9 cellular contexts compared by ENCODE assay signal in the genomic region with DNA sequence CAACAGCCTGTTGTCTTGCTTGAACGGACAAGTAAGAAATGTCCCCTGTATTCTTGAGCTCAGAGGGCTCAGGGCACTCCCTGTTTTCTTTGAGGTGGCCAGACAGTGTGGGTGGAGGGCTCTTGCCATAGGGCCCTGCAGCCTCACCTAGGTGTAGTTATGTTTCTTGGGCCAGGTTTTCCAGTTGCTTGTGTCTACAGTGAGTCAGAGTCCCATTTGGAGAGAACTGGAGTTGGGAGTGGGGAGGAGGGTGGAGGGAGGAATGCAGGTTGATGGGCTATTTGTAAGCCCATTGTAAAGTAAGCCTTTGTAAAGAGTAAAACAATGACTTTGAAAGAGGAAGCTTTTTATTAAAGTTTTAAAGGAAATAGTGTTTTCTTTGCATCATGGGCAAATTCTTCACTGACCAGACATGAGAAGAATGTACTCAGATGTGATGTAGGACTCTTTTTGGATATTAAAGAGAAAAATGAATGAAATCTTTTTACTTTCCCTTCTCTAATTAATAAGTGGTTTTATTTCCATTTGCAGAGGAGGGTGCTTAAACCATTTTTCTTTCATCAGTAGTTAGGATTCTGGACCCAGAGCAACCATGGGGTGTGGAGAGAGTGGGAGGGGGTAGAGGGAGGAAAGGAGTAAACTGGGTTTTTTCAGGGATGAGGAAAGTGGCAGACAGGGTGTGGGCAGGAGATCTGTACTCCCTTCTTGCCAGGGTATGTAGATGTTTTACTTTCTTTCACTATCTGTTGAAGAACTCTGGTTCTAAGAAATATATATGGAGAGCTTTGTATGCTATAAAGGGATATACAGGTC. TPM values are rescaled to one million over a fixed set of nuclear protein-coding genes. Genes with fewer than 3 reads are reported as not detected.
A peak's percentile ranks its signal among the peaks of the same experiment; 100 is the strongest.
DNase-seq lines count a peak whose midpoint lies in the region; ATAC-seq, FAIRE-seq and TF ChIP-seq lines count a peak whose summit lies in the region.
"Had no signal": no experiment of that assay in that cellular context is flagged by ENCODE, and none has a peak within 500 bp of the region (broad histone marks: within the 10 kb centered on the region; RNA-seq: fewer than 3 reads in every experiment).

No MANE protein-coding gene starts in this region.

- no peak for TF ChIP-seq EP300 in K562 (IDR thresholded peaks at IDR 0.05; ENCODE audit: low read length)

- TF ChIP-seq RAD21 in K562 (CRISPR knock-in tag; conservative IDR thresholded peaks at IDR 0.05 in 1 of 2, IDR thresholded peaks at IDR 0.05 in 1 of 2) = no peak

- TF ChIP-seq POLR2A in K562 (conservative IDR thresholded peaks at IDR 0.05) = no peak

- CTCF ChIA-PET in K562 (lab: Yijun Ruan, JAX; ENCODE audit: low intra/inter-chr PET ratio) = no interaction called here

- POLR2A ChIA-PET in K562 (lab: Yijun Ruan, JAX) = interaction anchor here (0.7 to 4.2 kb wide), 5 partner anchors 8 to 34 kb away, joined by 3 to 27 read pairs (median 4); no protein-coding TSS in a partner anchor

- TF ChIP-seq CTCF in K562 (IDR thresholded peaks at IDR 0.05 in 2 of 3, conservative IDR thresholded peaks at IDR 0.05 in 1 of 3; ENCODE audit: insufficient read depth in 2 of 3, low read depth in 1 of 3, low read length in 3 of 3) = no peak
- TF ChIP-seq CTCF in kidney (IDR thresholded peaks at IDR 0.05; ENCODE audit: borderline replicate concordance, extremely low read depth, insufficient read depth) = no peak

- peak; percentile 67 for ATAC-seq in K562

- H3K36me3 ChIP-seq in K562 (ENCODE audit: control insufficient read depth, insufficient read depth, low read length) (no peaks in the 10 kb centered on the region; the same call in 2 of the 3 replicates), kidney (ENCODE audit: control insufficient read depth in 1 of 2, insufficient read depth in 2 of 2, low read length in 2 of 2) (no peaks in the 10 kb centered on the region), stomach smooth muscle (ENCODE audit: control insufficient read depth in 2 of 2, insufficient read depth in 2 of 2, low read length in 2 of 2) (peaks cover 0 to 2% of the 10 kb centered on the region in 2 donors)

- intact Hi-C loops in K562 (cut with micrococcal nuclease) = no loop called here
- intact Hi-C loops in kidney (cut with DNase I) = no loop called here

- WGBS in K562 (ENCODE audit: insufficient coverage, low coverage, missing lambda C conversion rate) = 11% methylated on average over 1 of the region's 1 CpG

- no peaks in the 10 kb centered on the region for H4K20me1 ChIP-seq in K562 (replicated peaks; ENCODE audit: control insufficient read depth, insufficient read depth, low read length)

- H3K4me3 ChIP-seq in K562 (peak overlapping the region; percentile 47), kidney (ENCODE audit: low read length in 2 of 2) (peak overlapping the region; percentile 36 to 52), stomach smooth muscle (ENCODE audit: low read length in 2 of 2) (peak overlapping the region in 1 of 2 donors; percentile 61)

- FAIRE-seq in K562 (lab: Jason Lieb, UNC) (no peak), kidney (lab: Jason Lieb, UNC) (no peak)
- FAIRE-seq: endometrium had no signal

- peak; percentile 82 for DNase-seq in HT-29 (ENCODE audit: low spot score)
- peak in 1 of 4 experiments; percentile 40 for DNase-seq in K562 (ENCODE audit: extremely low read depth in 1 of 4, low spot score in 3 of 4)
- DNase-seq in kidney = no peak
- no peak for DNase-seq in KBM-7
- no peak for DNase-seq in NCI-H2171 treated with DMSO at 0.1 percent for 48 hours (lab: John Stamatoyannopoulos, UW)
- DNase-seq in retina = no peak
- DNase-seq: activated CD4-positive, alpha-beta T cell treated with anti-CD3 and anti-CD28 coated beads, Interleukin-2, amount 50 U/mL, for 4 hours had no signal

- H3K4me2 ChIP-seq in K562 (ENCODE audit: insufficient read depth, low read length) = peak overlapping the region; percentile 89

- H3K9ac ChIP-seq in K562 (ENCODE audit: insufficient read depth in 1 of 2, low read depth in 2 of 2, low read length in 2 of 2) (peak overlapping the region; percentile 79 to 86; a peak in 3 of 4 replicates), kidney (ENCODE audit: low read length in 2 of 2) (peak overlapping the region in 1 of 2 donors; percentile 56), stomach smooth muscle (ENCODE audit: low read length in 2 of 2) (no peak overlapping the region)

- H2AFZ ChIP-seq in K562 (ENCODE audit: low read depth, low read length) = peak overlapping the region; percentile 89

- BruUV-seq in K562 (replicated peaks; lab: Mats Ljungman, UMichigan) = no TSS peak

- H3K9me3 ChIP-seq in K562 (replicated peaks; ENCODE audit: control insufficient read depth, insufficient read depth, low read depth, low read length) (no peaks in the 10 kb centered on the region), kidney (ENCODE audit: control insufficient read depth in 1 of 2, low read length in 2 of 2) (no peaks in the 10 kb centered on the region), stomach smooth muscle (ENCODE audit: control insufficient read depth in 2 of 2, low read length in 2 of 2) (no peaks in the 10 kb centered on the region)

- H3K27ac ChIP-seq in K562 (ENCODE audit: extremely low read depth, low read depth, low read length) = peak overlapping the region; percentile 82
- peak overlapping the region; percentile 87 for H3K27ac ChIP-seq in kidney (ENCODE audit: low read depth in 2 of 2, low read length in 2 of 2)
- peak overlapping the region; percentile 76 for H3K27ac ChIP-seq in stomach smooth muscle (ENCODE audit: low read length)

- H3K79me2 ChIP-seq in K562 (ENCODE audit: control insufficient read depth, insufficient read depth, low read length) = peaks cover 35% of the 10 kb centered on the region

- H3K27me3 ChIP-seq in K562 (ENCODE audit: control insufficient read depth in 2 of 2, insufficient read depth in 2 of 2, low read length in 2 of 2) = no peaks in the 10 kb centered on the region
- no peaks in the 10 kb centered on the region for H3K27me3 ChIP-seq in stomach smooth muscle (ENCODE audit: control insufficient read depth in 1 of 2, insufficient read depth in 2 of 2, low read length in 2 of 2)

- H3K4me1 ChIP-seq in K562 (replicated peaks in 1 of 2; ENCODE audit: control insufficient read depth in 2 of 2, insufficient read depth in 2 of 2, low read length in 2 of 2) (peaks cover 9 to 34% of the 10 kb centered on the region in 2 experiments; a peak in 4 of 5 replicates), kidney (ENCODE audit: control insufficient read depth in 1 of 2, insufficient read depth in 1 of 2, low read depth in 1 of 2, low read length in 2 of 2) (peaks cover 27 to 50% of the 10 kb centered on the region in 2 donors), stomach smooth muscle (ENCODE audit: control insufficient read depth, insufficient read depth, low read length) (peaks cover 43% of the 10 kb centered on the region)

- no peaks in the 10 kb centered on the region for H3K9me1 ChIP-seq in K562 (ENCODE audit: control insufficient read depth, insufficient read depth, low read length)

- in situ Hi-C loops in K562 (cut with MboI) (no loop called here), KBM-7 (cut with MboI; ENCODE audit: low pct_unique_long_range_greater_than_20kb, low sequenced_read_pairs) (no loop called here)

TF ChIP-seq in K562, 482 proteins besides CTCF, POLR2A, EP300 and RAD21:
- TF ChIP-seq CBFB (CRISPR knock-in tag; IDR thresholded peaks at IDR 0.05) = 0 out of 2 replicates have a peak, but pooled peaks have one; percentile 8
- TF ChIP-seq RFX7 (CRISPR knock-in tag; IDR thresholded peaks at IDR 0.05) = no peak
TF ChIP-seq in K562: peak in this region for 1.

RNA-seq across cellular contexts. Expression of a gene that starts 45.1 kb away (rescaled TPM):
- 77.4 and 79.5 TPM in 2 replicates for total RNA-seq in HT-29 (2014; rRNA removed; shearing (Covaris generic))
- total RNA-seq in K562 (2011; cell fraction: chromatin; rRNA removed; ENCODE audit: low replicate concordance) = 567 and 1,155 TPM in 2 replicates
- 256 and 329 TPM in 2 replicates for total RNA-seq in K562 (2011; cell fraction: nucleolus; rRNA removed)
- 400 and 459 TPM in 2 replicates for total RNA-seq in K562 (2011; cell fraction: nucleoplasm; rRNA removed)
- total RNA-seq in K562 (2014; rRNA removed) = 147 and 152 TPM in 2 replicates
- 149 and 159 TPM in 2 replicates for total RNA-seq in K562 (2014; rRNA removed; fragmentation: Illumina TruSeq; extraction: Trizol)
- 223 and 232 TPM in 2 replicates for total RNA-seq in K562 (2015; rRNA removed; fragmentation: Illumina TruSeq; extraction: Trizol)
- total RNA-seq in K562 (2021) = 175 and 200 TPM in 2 replicates
- 71.6 and 72.1 TPM in 2 replicates for polyA plus RNA-seq in K562 (2011; rRNA removed)
- 35.7 and 47.7 TPM in 2 replicates for polyA plus RNA-seq in K562 (2011; cell fraction: cytosol; rRNA removed)
- polyA plus RNA-seq in K562 (2011; cell fraction: nucleus; rRNA removed) = 255 and 292 TPM in 2 replicates
- 97.8 and 152 TPM in 2 replicates for polyA plus RNA-seq in K562 (2012)
- 99.7 and 112 TPM in 2 replicates for polyA plus RNA-seq in K562 (2014; fragmentation: Illumina TruSeq; extraction: Trizol)
- 10 to 100 TPM; 13.2 to 21.2 TPM for polyA plus RNA-seq in K562 (2014; fragmentation: Nextera tagmentation; extraction: Ambion mirVana)
- 86.1 and 96.3 TPM in 2 replicates for polyA plus RNA-seq in K562 (2014; rRNA removed)
- 480 TPM in 2 replicates for polyA minus RNA-seq in K562 (2011; rRNA and poly(A)+ RNA removed)
- 137 and 164 TPM in 2 replicates for polyA minus RNA-seq in K562 (2011; cell fraction: cytosol; rRNA and poly(A)+ RNA removed)
- polyA minus RNA-seq in K562 (2011; cell fraction: nucleus; rRNA and poly(A)+ RNA removed) = 348 and 753 TPM in 2 replicates
- total RNA-seq in kidney = 387 TPM
- polyA plus RNA-seq in kidney (ENCODE audit: insufficient read depth, low read depth, low replicate concordance) = 65.7 TPM

Comparison
In these comparisons a context has a peak if more than half of its experiments do, and no peak if none do; other contexts are left out.
1. H3K9ac ChIP-seq: peak in K562 (2 of 2); none in stomach smooth muscle (0 of 2).
2. Peak in every context shown above with its lines, with median percentiles within 50 percentile points of each other: H3K27ac ChIP-seq.